ENCODE assay signal across 1 cellular context in genomic region chr13:90591260-90591926, GRCh38.
TF ChIP-seq lines count a peak whose summit lies in the region.

No MANE protein-coding gene starts in this region.

TF ChIP-seq in WTC11, 78 proteins besides CTCF, POLR2A, EP300 and RAD21 (continued from another document):
- TF ChIP-seq, protein P1, sequence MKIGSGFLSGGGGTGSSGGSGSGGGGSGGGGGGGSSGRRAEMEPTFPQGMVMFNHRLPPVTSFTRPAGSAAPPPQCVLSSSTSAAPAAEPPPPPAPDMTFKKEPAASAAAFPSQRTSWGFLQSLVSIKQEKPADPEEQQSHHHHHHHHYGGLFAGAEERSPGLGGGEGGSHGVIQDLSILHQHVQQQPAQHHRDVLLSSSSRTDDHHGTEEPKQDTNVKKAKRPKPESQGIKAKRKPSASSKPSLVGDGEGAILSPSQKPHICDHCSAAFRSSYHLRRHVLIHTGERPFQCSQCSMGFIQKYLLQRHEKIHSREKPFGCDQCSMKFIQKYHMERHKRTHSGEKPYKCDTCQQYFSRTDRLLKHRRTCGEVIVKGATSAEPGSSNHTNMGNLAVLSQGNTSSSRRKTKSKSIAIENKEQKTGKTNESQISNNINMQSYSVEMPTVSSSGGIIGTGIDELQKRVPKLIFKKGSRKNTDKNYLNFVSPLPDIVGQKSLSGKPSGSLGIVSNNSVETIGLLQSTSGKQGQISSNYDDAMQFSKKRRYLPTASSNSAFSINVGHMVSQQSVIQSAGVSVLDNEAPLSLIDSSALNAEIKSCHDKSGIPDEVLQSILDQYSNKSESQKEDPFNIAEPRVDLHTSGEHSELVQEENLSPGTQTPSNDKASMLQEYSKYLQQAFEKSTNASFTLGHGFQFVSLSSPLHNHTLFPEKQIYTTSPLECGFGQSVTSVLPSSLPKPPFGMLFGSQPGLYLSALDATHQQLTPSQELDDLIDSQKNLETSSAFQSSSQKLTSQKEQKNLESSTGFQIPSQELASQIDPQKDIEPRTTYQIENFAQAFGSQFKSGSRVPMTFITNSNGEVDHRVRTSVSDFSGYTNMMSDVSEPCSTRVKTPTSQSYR (CRISPR knock-in tag; IDR thresholded peaks at IDR 0.05) = no peak
- no peak for TF ChIP-seq ZNF423 (CRISPR knock-in tag; IDR thresholded peaks at IDR 0.05)
- no peak for TF ChIP-seq TCF7 (CRISPR knock-in tag; IDR thresholded peaks at IDR 0.05; ENCODE audit: low read depth)
- no peak for TF ChIP-seq GRHL2 (CRISPR knock-in tag; IDR thresholded peaks at IDR 0.05; ENCODE audit: insufficient replicate concordance, severe bottlenecking)
- TF ChIP-seq, protein P2, sequence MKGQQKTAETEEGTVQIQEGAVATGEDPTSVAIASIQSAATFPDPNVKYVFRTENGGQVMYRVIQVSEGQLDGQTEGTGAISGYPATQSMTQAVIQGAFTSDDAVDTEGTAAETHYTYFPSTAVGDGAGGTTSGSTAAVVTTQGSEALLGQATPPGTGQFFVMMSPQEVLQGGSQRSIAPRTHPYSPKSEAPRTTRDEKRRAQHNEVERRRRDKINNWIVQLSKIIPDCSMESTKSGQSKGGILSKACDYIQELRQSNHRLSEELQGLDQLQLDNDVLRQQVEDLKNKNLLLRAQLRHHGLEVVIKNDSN (CRISPR knock-in tag; IDR thresholded peaks at IDR 0.05) = no peak
